ENCODE assay signal across 1 cellular context in the genomic region with DNA sequence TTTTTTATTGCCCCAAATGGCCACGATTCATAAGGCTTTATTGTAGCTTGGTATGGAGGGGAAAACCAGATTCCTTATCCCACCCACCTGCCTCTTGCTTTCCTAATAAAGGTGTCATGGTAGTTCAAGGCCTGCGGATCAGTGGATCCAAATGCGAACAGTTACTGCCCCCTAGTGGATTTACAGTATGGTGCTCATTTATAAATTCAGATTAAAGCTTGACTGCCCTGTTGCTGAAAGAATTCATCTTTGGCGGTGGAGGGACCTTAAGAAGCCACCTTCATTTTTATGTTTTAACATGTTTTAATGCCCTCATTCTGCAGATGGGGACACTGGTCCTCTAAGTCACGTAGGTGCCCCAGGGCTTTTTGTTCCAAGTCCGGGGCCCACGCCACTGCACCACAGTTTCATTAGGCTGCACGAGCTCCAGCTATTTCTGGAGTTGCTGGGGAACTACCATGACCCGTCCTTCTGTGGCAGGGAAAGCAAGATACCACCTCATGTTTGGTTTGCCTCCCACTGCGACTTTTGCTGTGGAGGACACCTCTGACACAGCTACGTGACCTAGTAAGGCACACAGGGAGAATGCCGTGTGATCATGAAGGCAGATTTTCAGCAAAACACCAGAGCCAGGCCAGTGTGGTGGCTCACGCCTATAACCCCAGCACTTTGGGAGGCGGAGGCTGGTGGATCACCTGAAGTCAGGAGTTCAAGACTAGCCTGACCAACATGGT.
A peak's percentile ranks its signal among the peaks of the same experiment; 100 is the strongest.
TF ChIP-seq lines count a peak whose summit lies in the region.

No MANE protein-coding gene starts in this region.

TF ChIP-seq in IMR-90, 13 proteins besides CTCF, POLR2A, EP300 and RAD21:
- TF ChIP-seq RFX5 (IDR thresholded peaks at IDR 0.05; ENCODE audit: low read depth, low read length): no peak
- peak; percentile 82 for TF ChIP-seq SMC3 (IDR thresholded peaks at IDR 0.05; ENCODE audit: low read depth, low read length)
